16 cellular contexts compared by ENCODE assay signal in the genomic region with DNA sequence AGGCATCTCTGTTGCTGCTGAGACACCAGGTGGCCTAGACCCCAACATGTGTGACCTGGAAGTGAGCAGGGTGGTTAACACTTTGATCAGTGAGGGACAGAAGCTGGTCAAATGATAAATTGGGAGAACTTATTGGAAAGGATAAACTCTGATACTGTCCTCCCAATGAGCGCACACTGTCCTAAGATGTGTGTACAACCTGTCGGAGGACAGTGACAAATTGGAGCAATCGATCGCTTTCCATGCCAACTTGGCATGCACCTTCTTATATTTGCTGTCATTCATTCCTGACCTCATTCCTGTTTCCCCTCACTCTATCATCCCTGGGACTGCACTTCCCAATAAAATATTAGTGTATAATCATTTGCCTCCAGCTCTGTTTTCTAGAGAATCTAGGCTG.
"Had no signal": no experiment of that assay in that cellular context is flagged by ENCODE, and none has a peak within 500 bp of the region (broad histone marks: within the 10 kb centered on the region; RNA-seq: fewer than 3 reads in every experiment).

No MANE protein-coding gene starts in this region.

- ATAC-seq: gastrocnemius medialis; heart left ventricle; stimulated activated effector memory CD8-positive, alpha-beta T cell treated with anti-CD3 and anti-CD28 coated beads, Interleukin-12 subunit alpha, Interleukin-12 subunit beta, amount 100 ng/mL, for 72 hours had no signal

- H3K4me1 Mint-ChIP-seq: nephron had no signal

- H3K36me3 Mint-ChIP-seq: stimulated activated effector memory CD8-positive, alpha-beta T cell treated with anti-CD3 and anti-CD28 coated beads, Interleukin-12 subunit alpha, Interleukin-12 subunit beta, amount 100 ng/mL, for 72 hours had no signal

- H3K4me3 Mint-ChIP-seq: endodermal cell; nephron; stimulated activated effector memory CD8-positive, alpha-beta T cell treated with anti-CD3 and anti-CD28 coated beads, Interleukin-12 subunit alpha, Interleukin-12 subunit beta, amount 100 ng/mL, for 72 hours had no signal

- DNase-seq: activated CD4-positive, CD25-positive, alpha-beta regulatory T cell treated with anti-CD3 and anti-CD28 coated beads, Interleukin-2, amount 50 U/mL, for 72 hours; activated CD8-positive, alpha-beta memory T cell treated with anti-CD3 and anti-CD28 coated beads for 24 hours; activated gamma-delta T cell treated with Interleukin-2 at 50 U/mL for 16 hours; activated T-cell treated with anti-CD3 and anti-CD28 coated beads for 4 hours; dorsolateral prefrontal cortex; endodermal cell; gastrocnemius medialis; heart left ventricle; nucleus accumbens; posterior cingulate gyrus; retina; SW 1271; T1000; thyroid gland had no signal

- H3K27ac Mint-ChIP-seq: endodermal cell; nephron; stimulated activated effector memory CD8-positive, alpha-beta T cell treated with anti-CD3 and anti-CD28 coated beads, Interleukin-12 subunit alpha, Interleukin-12 subunit beta, amount 100 ng/mL, for 72 hours had no signal

- H3K9me3 Mint-ChIP-seq: endodermal cell; stimulated activated effector memory CD8-positive, alpha-beta T cell treated with anti-CD3 and anti-CD28 coated beads, Interleukin-12 subunit alpha, Interleukin-12 subunit beta, amount 100 ng/mL, for 72 hours had no signal
